In the genomic region with DNA sequence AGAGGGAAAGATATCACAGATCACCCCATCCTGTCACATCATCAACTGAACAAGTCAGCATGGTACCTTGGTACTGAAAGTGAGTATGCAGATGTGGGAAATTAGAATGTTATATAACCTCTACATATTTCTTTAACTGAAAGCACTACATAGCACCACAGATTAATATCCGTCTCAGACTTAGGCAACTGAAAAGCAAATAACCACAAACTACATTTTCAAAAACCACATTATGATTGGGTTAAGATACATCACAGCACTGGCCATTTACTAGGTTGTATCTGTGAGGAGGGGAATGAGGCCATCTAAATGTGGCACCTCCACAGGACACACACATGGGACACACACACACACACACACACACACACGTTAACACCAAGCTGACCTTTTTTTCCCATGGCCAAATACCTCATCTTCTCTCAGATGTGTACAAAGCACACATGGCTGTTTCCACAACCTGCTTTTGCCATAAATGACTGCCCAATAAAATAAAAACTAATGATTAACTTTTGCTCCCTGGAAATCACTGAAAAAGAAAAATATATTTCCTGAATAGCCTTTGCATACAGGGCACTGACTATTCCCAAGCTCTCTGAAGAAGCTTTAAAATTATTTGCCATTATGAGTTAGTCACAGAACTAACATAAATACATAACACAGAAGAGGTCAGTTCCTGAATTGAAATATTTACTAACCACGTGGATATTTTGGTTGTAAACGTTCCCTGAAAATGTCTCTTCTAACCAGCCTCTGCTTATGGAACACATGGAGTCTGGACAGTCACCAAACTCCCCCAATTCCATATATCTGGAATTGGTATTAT, we compare ENCODE assay signal across 10 cellular contexts.
DNase-seq lines count a peak whose midpoint lies in the region; ATAC-seq and FAIRE-seq lines count a peak whose summit lies in the region.
"Had no signal": no experiment of that assay in that cellular context is flagged by ENCODE, and none has a peak within 500 bp of the region (broad histone marks: within the 10 kb centered on the region; RNA-seq: fewer than 3 reads in every experiment).

No MANE protein-coding gene starts in this region.

- peak; percentile 70 for FAIRE-seq in RCC 7860 (lab: Jason Lieb, UNC)

- intact Hi-C loops in left cardiac atrium (cut with DNase I) = no loop called here

- DNase-seq in RCC 7860 (ENCODE audit: low spot score) (no peak), renal cortical epithelial cell (ENCODE audit: low read depth) (peak; percentile 91), NCI-H774 (lab: John Stamatoyannopoulos, UW) (no peak), left cardiac atrium (no peak), Ammon's horn (ENCODE audit: low spot score) (no peak)
- DNase-seq: amniotic stem cell, mesendoderm, PC-9 had no signal

- peak; percentile 64 for ATAC-seq in GM19395 (IDR thresholded peaks at IDR 0.05; ENCODE audit: unreplicated experiment)
- peak; percentile 46 for ATAC-seq in HG02885 (IDR thresholded peaks at IDR 0.05; ENCODE audit: poor library complexity, unreplicated experiment)
- ATAC-seq in left cardiac atrium = no peak

Comparison
In these comparisons a context has a peak if more than half of its experiments do, and no peak if none do; other contexts are left out.
1. ATAC-seq: peak in GM19395 (single experiment) and HG02885 (single experiment); none in left cardiac atrium (0 of 2).